In the genomic region with DNA sequence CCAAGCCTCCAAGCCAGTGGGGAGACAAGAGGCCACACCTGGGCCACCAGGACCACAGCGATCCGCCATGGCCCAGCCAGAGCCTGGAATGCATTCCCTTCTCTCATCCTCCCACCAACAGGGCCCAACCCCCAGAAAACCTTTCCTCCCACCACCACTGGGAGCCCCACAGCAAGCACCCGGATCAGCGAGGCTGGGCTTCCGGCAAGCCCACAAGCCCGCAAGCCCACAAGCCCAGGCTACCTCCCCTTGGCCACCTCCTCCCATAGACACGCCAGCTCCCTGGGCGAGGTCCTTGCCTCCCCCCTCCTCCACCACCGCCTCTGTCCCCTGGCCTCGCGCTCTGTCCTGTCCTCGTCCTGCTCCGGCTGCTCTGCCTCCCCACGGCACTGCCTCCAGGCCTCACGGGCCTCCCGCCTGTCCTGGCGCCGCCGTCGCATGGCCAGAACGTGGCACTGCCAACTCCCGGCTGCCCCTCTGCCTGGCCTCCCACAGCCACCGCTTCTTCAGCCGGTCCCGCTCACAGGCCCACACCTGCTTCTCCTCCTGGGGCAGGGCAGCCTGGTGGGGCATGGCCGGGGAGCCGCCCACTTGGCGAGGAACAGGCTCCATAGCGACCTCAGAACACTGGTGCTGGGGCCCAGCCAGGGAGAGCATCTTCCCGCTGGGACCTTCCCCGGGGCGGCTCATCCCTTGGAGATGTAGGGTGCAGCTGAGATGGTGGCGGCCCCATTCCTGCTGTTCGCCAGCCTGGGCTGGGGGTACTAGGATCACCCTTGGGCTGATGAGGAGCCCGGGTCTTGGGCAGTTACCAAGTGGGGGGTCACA, we compare ENCODE assay signal across 14 cellular contexts. TPM values are rescaled to one million over a fixed set of nuclear protein-coding genes. Genes with fewer than 3 reads are reported as not detected.
DNase-seq lines count a peak whose midpoint lies in the region; ATAC-seq and TF ChIP-seq lines count a peak whose summit lies in the region.
"Had no signal": no experiment of that assay in that cellular context is flagged by ENCODE, and none has a peak within 500 bp of the region (broad histone marks: within the 10 kb centered on the region; RNA-seq: fewer than 3 reads in every experiment).

No MANE protein-coding gene starts in this region.

- no peak overlapping the region for H2BK120ac ChIP-seq in neuronal stem cell (ENCODE audit: low read depth, low read length)

- H3K23ac ChIP-seq in neuronal stem cell (ENCODE audit: low read depth, low read length, poor library complexity), result peak overlapping the region; percentile 55

- POLR2A ChIA-PET in CD4-positive, alpha-beta T cell (lab: Charles Lee), result interaction anchor here (3.7 kb wide), 1 partner anchor 33 kb away, joined by 13 read pairs; the partner anchor contains the start of genes MPHOSPH9 and MTRFR
- POLR2A ChIA-PET in HEK293 (lab: Yijun Ruan, JAX), result interaction anchor here (0.6 to 1.4 kb wide), 3 partner anchors 9 to 99 kb away, joined by 3 read pairs; no protein-coding TSS in a partner anchor

- CTCF ChIA-PET in CD4-positive, alpha-beta T cell (lab: Charles Lee), result no interaction called here
- CTCF ChIA-PET in HEK293 (lab: Yijun Ruan, JAX), result interaction anchor here (0.7 kb wide), 1 partner anchor 234 kb away, joined by 3 read pairs; no protein-coding TSS in a partner anchor

- no peak overlapping the region for H4K91ac ChIP-seq in neuronal stem cell (ENCODE audit: low read depth, low read length, poor library complexity)

- H3K27me3 Mint-ChIP-seq in CD4-positive, alpha-beta T cell, result no peaks in the 10 kb centered on the region
- H3K27me3 Mint-ChIP-seq in endothelial cell (ENCODE audit: unreplicated experiment), result peaks cover 6% of the 10 kb centered on the region
- H3K27me3 Mint-ChIP-seq: B cell, IgD-negative memory B cell had no signal

- peak overlapping the region; percentile 3 for H2BK5ac ChIP-seq in neuronal stem cell (ENCODE audit: low read length)

- H2BK12ac ChIP-seq in neuronal stem cell (ENCODE audit: low read length), result no peak overlapping the region

- peak overlapping the region; percentile 83 for H3K9ac ChIP-seq in neuronal stem cell (ENCODE audit: low read depth, low read length, poor library complexity)

- H3K4ac ChIP-seq in neuronal stem cell (ENCODE audit: low read length), result no peak overlapping the region

- no peak for ATAC-seq in CD4-positive, alpha-beta T cell (ENCODE audit: poor library complexity)
- no peak for ATAC-seq in GM19035 (IDR thresholded peaks at IDR 0.05; ENCODE audit: unreplicated experiment)

- H3K27me3 ChIP-seq in CD4-positive, alpha-beta T cell (ENCODE audit: control insufficient read depth, insufficient read depth, low read length), result no peaks in the 10 kb centered on the region
- H3K27me3 ChIP-seq in neuronal stem cell (ENCODE audit: control insufficient read depth in 3 of 3, insufficient read depth in 3 of 3, low read depth in 1 of 3, low read length in 3 of 3), result no peaks in the 10 kb centered on the region
- H3K27me3 ChIP-seq in thyroid gland, result no peaks in the 10 kb centered on the region

- peak overlapping the region; percentile 56 for H3K18ac ChIP-seq in neuronal stem cell (ENCODE audit: low read length)

- H2AFZ ChIP-seq in neuronal stem cell (ENCODE audit: low read length), result no peak overlapping the region

- H3K4me3 Mint-ChIP-seq in CD4-positive, alpha-beta T cell, result peak overlapping the region; percentile 20
- H3K4me3 Mint-ChIP-seq in endothelial cell (ENCODE audit: unreplicated experiment), result peak overlapping the region; percentile 12
- H3K4me3 Mint-ChIP-seq: B cell had no signal

- no peak for TF ChIP-seq CTCF in CD4-positive, alpha-beta T cell (IDR thresholded peaks at IDR 0.05)
- TF ChIP-seq CTCF in HEK293 (tag by site-specific recombination; IDR thresholded peaks at IDR 0.05), result no peak
- TF ChIP-seq CTCF in endothelial cell (IDR thresholded peaks at IDR 0.05; ENCODE audit: unreplicated experiment), result no peak
- no peak for TF ChIP-seq CTCF in thyroid gland (IDR thresholded peaks at IDR 0.05)

- peaks cover 27% of the 10 kb centered on the region for H3K4me1 Mint-ChIP-seq in CD4-positive, alpha-beta T cell (ENCODE audit: low read depth)
- peaks cover 16% of the 10 kb centered on the region for H3K4me1 Mint-ChIP-seq in endothelial cell (ENCODE audit: unreplicated experiment)

- no peak overlapping the region for H3K27ac Mint-ChIP-seq in CD4-positive, alpha-beta T cell
- H3K27ac Mint-ChIP-seq in endothelial cell (ENCODE audit: unreplicated experiment), result no peak overlapping the region
- H3K27ac Mint-ChIP-seq: B cell had no signal

- no peak for TF ChIP-seq POLR2A in thyroid gland (IDR thresholded peaks at IDR 0.05)

- no CpG with 5 or more reads among the region's 35 CpGs for WGBS in neuronal stem cell (ENCODE audit: extremely low coverage in 2 of 2, insufficient read length in 2 of 2, insufficient replicate concordance in 1 of 2), 2 donors
- 91% methylated on average over 26 to 35 of the region's 35 CpGs for WGBS in thyroid gland, 2 donors

- intact Hi-C loops in CD4-positive, alpha-beta T cell (cut with DNase I, micrococcal nuclease), result no loop called here
- intact Hi-C loops in thyroid gland (cut with DNase I), result no loop called here

- 0 out of 2 replicates have a peak, but pooled peaks cover 3% of the 10 kb centered on the region for H3K4me1 ChIP-seq in HEK293 (ENCODE audit: control insufficient read depth, insufficient read depth, low read length)
- H3K4me1 ChIP-seq in neuronal stem cell (ENCODE audit: control insufficient read depth in 2 of 2, insufficient read depth in 1 of 2, low read depth in 1 of 2, low read length in 2 of 2), result peaks cover 10 to 14% of the 10 kb centered on the region in 2 donors
- peaks cover 15 to 21% of the 10 kb centered on the region in 2 donors for H3K4me1 ChIP-seq in thyroid gland

- no peak overlapping the region for H4K8ac ChIP-seq in neuronal stem cell (ENCODE audit: low read depth, low read length)

- H3K4me2 ChIP-seq in neuronal stem cell (ENCODE audit: insufficient read depth, low read length, poor library complexity, severe bottlenecking), result no peak overlapping the region

- H2AK5ac ChIP-seq in neuronal stem cell (ENCODE audit: low read depth, low read length), result no peak overlapping the region

- H3K36me3 ChIP-seq in HEK293 (ENCODE audit: control insufficient read depth in 2 of 2, insufficient read depth in 1 of 2, low read length in 2 of 2), result peaks cover 16 to 73% of the 10 kb centered on the region in 2 experiments
- peaks cover 47 to 76% of the 10 kb centered on the region in 2 donors for H3K36me3 ChIP-seq in neuronal stem cell (replicated peaks in 1 of 2; ENCODE audit: control insufficient read depth in 2 of 2, insufficient read depth in 2 of 2, low read length in 2 of 2)
- H3K36me3 ChIP-seq in thyroid gland, result peaks cover 14 to 25% of the 10 kb centered on the region in 2 donors

- H3K9me3 ChIP-seq in CD4-positive, alpha-beta T cell (ENCODE audit: control insufficient read depth, low read length), result no peaks in the 10 kb centered on the region
- H3K9me3 ChIP-seq in HEK293 (ENCODE audit: control insufficient read depth, insufficient read depth, low read depth, low read length), result no peaks in the 10 kb centered on the region
- H3K9me3 ChIP-seq in neuronal stem cell (replicated peaks in 1 of 2; ENCODE audit: control insufficient read depth in 2 of 2, insufficient read depth in 1 of 2, low read depth in 1 of 2, low read length in 2 of 2), result peaks cover 0 to 6% of the 10 kb centered on the region in 2 donors
- H3K9me3 ChIP-seq in thyroid gland, result no peaks in the 10 kb centered on the region

- DNase-seq in CD4-positive, alpha-beta T cell, result no peak
- DNase-seq in endothelial cell (ENCODE audit: low spot score) (no peak), neuronal stem cell (ENCODE audit: low spot score) (no peak), activated gamma-delta T cell treated with Interleukin-2 at 50 U/mL for 16 hours (no peak), thyroid gland (no peak)
- DNase-seq: MV-4-11; NCI-H1436; NCI-H2081; NCI-H69; NK-92 treated with Interleukin-12 subunit alpha and Interleukin-12 subunit beta, amount 100 ng/mL, for 24 hours had no signal

- H3K79me1 ChIP-seq in neuronal stem cell (ENCODE audit: low read depth, low read length), result peaks cover 32% of the 10 kb centered on the region

- H2BK15ac ChIP-seq in neuronal stem cell (ENCODE audit: low read length), result no peak overlapping the region

- H3K9me3 Mint-ChIP-seq in CD4-positive, alpha-beta T cell, result no peaks in the 10 kb centered on the region
- no peaks in the 10 kb centered on the region for H3K9me3 Mint-ChIP-seq in endothelial cell (ENCODE audit: unreplicated experiment)
- H3K9me3 Mint-ChIP-seq: IgD-negative memory B cell had no signal

- no peaks in the 10 kb centered on the region for H3K36me3 Mint-ChIP-seq in CD4-positive, alpha-beta T cell (ENCODE audit: low read depth)
- H3K36me3 Mint-ChIP-seq in endothelial cell (ENCODE audit: low read depth, unreplicated experiment), result peaks cover 40% of the 10 kb centered on the region
- H3K36me3 Mint-ChIP-seq: IgD-negative memory B cell had no signal

- H3K14ac ChIP-seq in neuronal stem cell (ENCODE audit: low read length), result no peak overlapping the region

- no peak overlapping the region for H3K27ac ChIP-seq in CD4-positive, alpha-beta T cell (ENCODE audit: low read depth, low read length)
- no peak overlapping the region for H3K27ac ChIP-seq in HEK293 (ENCODE audit: extremely low read depth, low read depth, low read length)
- H3K27ac ChIP-seq in neuronal stem cell (replicated peaks; ENCODE audit: low read length), result no peak overlapping the region
- no peak overlapping the region for H3K27ac ChIP-seq in thyroid gland

- H3K4me3 ChIP-seq in HEK293 (ENCODE audit: low read depth, low read length), result no peak overlapping the region
- no peak overlapping the region for H3K4me3 ChIP-seq in neuronal stem cell (ENCODE audit: low read length in 2 of 2)
- no peak overlapping the region for H3K4me3 ChIP-seq in thyroid gland (replicated peaks in 1 of 3)

TF ChIP-seq in HEK293, 187 proteins besides CTCF, POLR2A, EP300 and RAD21 (continues in another document):
- peak; percentile 18; the same call in 1 of the 2 replicates for TF ChIP-seq SP2 (tag by site-specific recombination; IDR thresholded peaks at IDR 0.05)

RNA-seq across cellular contexts. Expression of gene CDK2AP1, which starts 5.6 kb away (rescaled TPM):
- total RNA-seq in CD4-positive, alpha-beta T cell, result 1 to 10 TPM; 2.9 to 3.5 TPM
- total RNA-seq in endothelial cell (ENCODE audit: unreplicated experiment) (145 TPM), thyroid gland (10 to 100 TPM; 53.0 to 94.5 (median 68.5) TPM)
- polyA plus RNA-seq in neuronal stem cell (2013, experiment 1 of 2), result 231 TPM
- polyA plus RNA-seq in neuronal stem cell (2013, experiment 2 of 2), result 228 TPM

RNA-seq across cellular contexts. Expression of gene MTRFR, which starts 32.8 kb away (rescaled TPM):
- 10 to 100 TPM; 43.2 to 44.5 TPM for total RNA-seq in CD4-positive, alpha-beta T cell
- 11.6 TPM for total RNA-seq in endothelial cell (ENCODE audit: unreplicated experiment)
- 23.8 TPM for polyA plus RNA-seq in neuronal stem cell (2013, experiment 1 of 2)
- polyA plus RNA-seq in neuronal stem cell (2013, experiment 2 of 2), result 23.3 TPM
- 10 to 100 TPM; 14.4 to 17.9 (median 16.2) TPM for total RNA-seq in thyroid gland

RNA-seq across cellular contexts. Expression of gene MPHOSPH9, which starts 33.1 kb away (rescaled TPM):
- total RNA-seq in CD4-positive, alpha-beta T cell, result 10 to 100 TPM; 80.9 to 84.5 TPM
- 30.1 TPM for total RNA-seq in endothelial cell (ENCODE audit: unreplicated experiment)
- 39.9 TPM for polyA plus RNA-seq in neuronal stem cell (2013, experiment 1 of 2)
- polyA plus RNA-seq in neuronal stem cell (2013, experiment 2 of 2), result 43.8 TPM
- 10 to 100 TPM; 21.6 to 53.6 (median 39.1) TPM for total RNA-seq in thyroid gland

Comparison
In these comparisons a context has a peak if more than half of its experiments do, and no peak if none do; other contexts are left out.
1. RNA of gene CDK2AP1, which starts 5.6 kb away (total RNA-seq): 145 TPM in endothelial cell (single experiment) and 53.0 to 94.5 TPM in thyroid gland; 2.9 to 3.5 TPM in CD4-positive, alpha-beta T cell; every median in the first group is over 10 times any median in the second.